ENCODE assay signal across 24 cellular contexts in the genomic region with DNA sequence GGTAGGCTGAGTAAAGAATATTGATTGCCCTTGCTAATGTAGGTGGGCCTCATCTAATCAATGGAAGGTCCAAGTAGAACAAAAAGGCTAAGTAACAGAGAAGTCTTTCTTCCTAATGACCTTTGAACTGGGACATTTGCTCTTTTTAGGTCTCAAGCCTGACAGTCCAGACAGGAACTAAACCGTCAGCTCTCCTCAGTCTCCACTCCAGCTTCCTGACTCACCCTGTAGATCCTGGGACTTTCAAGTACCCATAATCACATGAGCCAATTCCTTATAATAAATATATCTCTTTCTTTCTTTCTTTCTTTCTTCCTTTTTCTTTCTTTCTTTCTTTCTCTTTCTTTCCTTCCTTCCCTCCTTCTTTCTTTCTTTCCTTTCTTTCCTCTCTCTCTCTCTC.
DNase-seq lines count a peak whose midpoint lies in the region; ATAC-seq and TF ChIP-seq lines count a peak whose summit lies in the region.
"Had no signal": no experiment of that assay in that cellular context is flagged by ENCODE, and none has a peak within 500 bp of the region (broad histone marks: within the 10 kb centered on the region; RNA-seq: fewer than 3 reads in every experiment).

No MANE protein-coding gene starts in this region.

- H2AFZ ChIP-seq in GM23248 = no peak overlapping the region

- H4K20me1 ChIP-seq in GM23248 (ENCODE audit: insufficient read depth) = no peaks in the 10 kb centered on the region

- peak overlapping the region; percentile 86 for H3K9ac ChIP-seq in GM23248

- no peaks in the 10 kb centered on the region for H3K79me2 ChIP-seq in GM23248 (ENCODE audit: insufficient read depth)

- H3K36me3 ChIP-seq in GM23248 (ENCODE audit: low read depth) = no peaks in the 10 kb centered on the region
- H3K36me3 ChIP-seq in RWPE2 (ENCODE audit: low read depth) = no peaks in the 10 kb centered on the region
- H3K36me3 ChIP-seq: cardiac muscle cell, MG63 had no signal

- no peaks in the 10 kb centered on the region for H3K4me1 Mint-ChIP-seq in natural killer cell
- H3K4me1 Mint-ChIP-seq: activated naive CD8-positive, alpha-beta T cell treated with anti-CD3 and anti-CD28 coated beads, Interleukin-2, amount 50 U/mL, for 24 hours; B cell had no signal

- H3K4me3 ChIP-seq in GM23248 (no peak overlapping the region), RWPE2 (ENCODE audit: severe bottlenecking) (no peak overlapping the region)
- H3K4me3 ChIP-seq: cardiac muscle cell, MG63, psoas muscle had no signal

- intact Hi-C loops in natural killer cell (cut with micrococcal nuclease) = no loop called here

- H3K27me3 Mint-ChIP-seq in natural killer cell (ENCODE audit: low read depth in 2 of 2) = no peaks in the 10 kb centered on the region
- H3K27me3 Mint-ChIP-seq: activated naive CD8-positive, alpha-beta T cell treated with anti-CD3 and anti-CD28 coated beads, Interleukin-2, amount 50 U/mL, for 24 hours; B cell had no signal

- H3K9me3 ChIP-seq in GM23248 (ENCODE audit: low read depth) = no peaks in the 10 kb centered on the region
- peaks cover 4% of the 10 kb centered on the region for H3K9me3 ChIP-seq in RWPE2 (ENCODE audit: severe bottlenecking)
- H3K9me3 ChIP-seq: MG63, psoas muscle had no signal

- peak overlapping the region; percentile 61 for H3K4me2 ChIP-seq in GM23248 (ENCODE audit: unreplicated experiment)

- DNase-seq in GM23248 (peak; percentile 25), RWPE2 (ENCODE audit: low spot score) (no peak), foreskin keratinocyte (no peak), renal cortical epithelial cell (ENCODE audit: low read depth) (peak; percentile 38), natural killer cell (no peak), COLO668 (lab: John Stamatoyannopoulos, UW; ENCODE audit: unreplicated experiment) (no peak), NCI-H1694 treated with DMSO at 0.1 percent for 48 hours (lab: John Stamatoyannopoulos, UW) (no peak), GF-D8 (lab: John Stamatoyannopoulos, UW) (no peak)
- DNase-seq: activated CD8-positive, alpha-beta memory T cell treated with anti-CD3 and anti-CD28 coated beads, Interleukin-2, amount 50 U/mL, for 4 hours; activated effector memory CD4-positive, alpha-beta T cell treated with Interleukin-2 at 50 U/mL for 16 hours; activated naive CD8-positive, alpha-beta T cell treated with anti-CD3 and anti-CD28 coated beads, Interleukin-2, amount 50 U/mL, for 24 hours; Caco-2; erythroblast; NCI-H146; NCI-H2171 treated with DMSO at 0.1 percent for 48 hours; NCI-H526; SHP77; stimulated activated CD8-positive, alpha-beta memory T cell treated with anti-CD3 and anti-CD28 coated beads, Interleukin-4, amount 100 ng/mL, for 48 hours had no signal

- H3K27ac ChIP-seq in GM23248 (peak overlapping the region; percentile 99), RWPE2 (ENCODE audit: poor library complexity, severe bottlenecking) (peak overlapping the region; percentile 98), foreskin keratinocyte (peak overlapping the region; percentile 99)
- H3K27ac ChIP-seq: cardiac muscle cell, psoas muscle, VCaP had no signal

- 0% methylated on average over 1 of the region's 1 CpG for WGBS in GM23248 (ENCODE audit: low coverage in 1 of 2, low lambda C conversion rate in 2 of 2, missing lambda C conversion rate in 2 of 2), 2 experiments

- H3K27ac Mint-ChIP-seq in natural killer cell = no peak overlapping the region
- H3K27ac Mint-ChIP-seq: activated naive CD8-positive, alpha-beta T cell treated with anti-CD3 and anti-CD28 coated beads, Interleukin-2, amount 50 U/mL, for 24 hours; B cell had no signal

- H3K27me3 ChIP-seq in GM23248 (replicated peaks; ENCODE audit: insufficient read depth) (no peaks in the 10 kb centered on the region), RWPE2 (ENCODE audit: insufficient read depth, poor library complexity, severe bottlenecking) (no peaks in the 10 kb centered on the region), foreskin keratinocyte (no peaks in the 10 kb centered on the region)
- H3K27me3 ChIP-seq: cardiac muscle cell, MG63 had no signal

- ATAC-seq in RWPE2 (ENCODE audit: low read depth) (no peak), foreskin keratinocyte (no peak), natural killer cell (no peak)
- ATAC-seq: activated naive CD8-positive, alpha-beta T cell treated with anti-CD3 and anti-CD28 coated beads, Interleukin-2, amount 50 U/mL, for 24 hours had no signal

- H3K4me1 ChIP-seq in GM23248 (ENCODE audit: insufficient read depth) (peaks cover 51% of the 10 kb centered on the region), RWPE2 (ENCODE audit: insufficient read depth, poor library complexity, severe bottlenecking) (peaks cover 35% of the 10 kb centered on the region), foreskin keratinocyte (peaks cover 32% of the 10 kb centered on the region)
- H3K4me1 ChIP-seq: Caco-2, psoas muscle had no signal

- peaks cover 8% of the 10 kb centered on the region for H3K36me3 Mint-ChIP-seq in natural killer cell

- in situ Hi-C loops in GM23248 (cut with MboI) = no loop called here

- no peak overlapping the region for H3K4me3 Mint-ChIP-seq in natural killer cell
- H3K4me3 Mint-ChIP-seq: activated naive CD8-positive, alpha-beta T cell treated with anti-CD3 and anti-CD28 coated beads, Interleukin-2, amount 50 U/mL, for 24 hours; B cell; neural crest cell had no signal

- no peaks in the 10 kb centered on the region for H3K9me2 ChIP-seq in GM23248 (ENCODE audit: insufficient read depth)

- no peak for TF ChIP-seq CTCF in RWPE2 (IDR thresholded peaks at IDR 0.05; ENCODE audit: poor library complexity, severe bottlenecking)
- no peak for TF ChIP-seq CTCF in foreskin keratinocyte (conservative IDR thresholded peaks at IDR 0.05)
- no peak for TF ChIP-seq CTCF in natural killer cell (IDR thresholded peaks at IDR 0.05)

- H3K9me3 Mint-ChIP-seq in natural killer cell = peaks cover 18 to 20% of the 10 kb centered on the region in 2 donors

- peaks cover 61% of the 10 kb centered on the region for H3F3A ChIP-seq in GM23248 (ENCODE audit: insufficient read depth)

Comparison
In these comparisons a context has a peak if more than half of its experiments do, and no peak if none do; other contexts are left out.
1. DNase-seq: peak in GM23248 (single experiment) and renal cortical epithelial cell (single experiment); none in RWPE2 (single experiment), foreskin keratinocyte (0 of 2), natural killer cell (single experiment), COLO668 (single experiment), NCI-H1694 treated with DMSO at 0.1 percent for 48 hours (single experiment) and GF-D8 (single experiment).
2. Peak in every context shown above with its lines, with median percentiles within 50 percentile points of each other: H3K27ac ChIP-seq.